15 cellular contexts compared by ENCODE assay signal in the genomic region with DNA sequence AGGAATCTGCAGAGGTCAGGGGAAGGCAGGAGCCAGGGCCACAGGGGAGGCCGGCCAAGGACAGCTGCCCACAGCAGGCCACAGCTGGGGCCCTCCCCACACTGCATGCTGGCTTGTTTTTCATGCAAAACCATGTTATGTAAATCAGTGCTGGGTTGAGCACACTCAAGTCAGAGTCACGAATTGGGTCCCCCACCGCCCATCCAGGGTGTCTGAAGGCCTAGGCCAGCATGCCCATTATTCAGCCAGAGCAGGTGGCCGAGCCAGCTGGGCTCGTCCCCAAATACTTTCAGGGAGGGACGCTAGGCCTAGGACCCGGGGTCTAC. TPM values are rescaled to one million over a fixed set of nuclear protein-coding genes. Genes with fewer than 3 reads are reported as not detected.
A peak's percentile ranks its signal among the peaks of the same experiment; 100 is the strongest.
DNase-seq lines count a peak whose midpoint lies in the region; ATAC-seq and TF ChIP-seq lines count a peak whose summit lies in the region.
"Had no signal": no experiment of that assay in that cellular context is flagged by ENCODE, and none has a peak within 500 bp of the region (broad histone marks: within the 10 kb centered on the region; RNA-seq: fewer than 3 reads in every experiment).

No MANE protein-coding gene starts in this region.

- no peaks in the 10 kb centered on the region for H3K9me3 ChIP-seq in CD4-positive, CD25-positive, alpha-beta regulatory T cell (ENCODE audit: control insufficient read depth in 2 of 2, low read length in 2 of 2)
- no peaks in the 10 kb centered on the region for H3K9me3 ChIP-seq in naive thymus-derived CD4-positive, alpha-beta T cell (ENCODE audit: control insufficient read depth in 2 of 3, low read length in 3 of 3)

- peak overlapping the region in 1 of 3 donors; percentile 63 for H3K27ac Mint-ChIP-seq in CD4-positive, CD25-positive, alpha-beta regulatory T cell
- H3K27ac Mint-ChIP-seq in naive thymus-derived CD4-positive, alpha-beta T cell = peak overlapping the region in 5 of 9 donors; percentile 31 to 91 (median 65)

- no peaks in the 10 kb centered on the region for H3K9me3 Mint-ChIP-seq in CD4-positive, CD25-positive, alpha-beta regulatory T cell
- peaks cover 0 to 2% (median 0%) of the 10 kb centered on the region in 11 donors for H3K9me3 Mint-ChIP-seq in naive thymus-derived CD4-positive, alpha-beta T cell
- H3K9me3 Mint-ChIP-seq: activated naive CD4-positive, alpha-beta T cell treated with anti-CD3 and anti-CD28 coated beads, Interleukin-2, amount 50 U/mL, for 24 hours; CD8-positive, alpha-beta memory T cell had no signal

- intact Hi-C loops in naive thymus-derived CD4-positive, alpha-beta T cell (cut with micrococcal nuclease) = loop anchor here in 1 of 2 donors (5.0 kb wide), 1 partner anchor 510 kb away; no protein-coding TSS in a partner anchor

- no peaks in the 10 kb centered on the region for H3K36me3 Mint-ChIP-seq in CD4-positive, CD25-positive, alpha-beta regulatory T cell
- no peaks in the 10 kb centered on the region for H3K36me3 Mint-ChIP-seq in naive thymus-derived CD4-positive, alpha-beta T cell
- H3K36me3 Mint-ChIP-seq: activated naive CD4-positive, alpha-beta T cell treated with anti-CD3 and anti-CD28 coated beads, Interleukin-2, amount 50 U/mL, for 24 hours; CD8-positive, alpha-beta memory T cell had no signal

- no peaks in the 10 kb centered on the region for H3K36me3 ChIP-seq in CD4-positive, CD25-positive, alpha-beta regulatory T cell (ENCODE audit: control insufficient read depth, insufficient read depth, low read length)
- no peaks in the 10 kb centered on the region for H3K36me3 ChIP-seq in naive thymus-derived CD4-positive, alpha-beta T cell (ENCODE audit: control insufficient read depth in 2 of 3, insufficient read depth in 3 of 3, low read length in 3 of 3)

- H3K27me3 ChIP-seq in CD4-positive, CD25-positive, alpha-beta regulatory T cell (ENCODE audit: control insufficient read depth, insufficient read depth, low read length) = no peaks in the 10 kb centered on the region
- H3K27me3 ChIP-seq in naive thymus-derived CD4-positive, alpha-beta T cell (ENCODE audit: control insufficient read depth in 2 of 2, insufficient read depth in 2 of 2, low read length in 2 of 2) = no peaks in the 10 kb centered on the region

- no peak for TF ChIP-seq CTCF in GM20000 (IDR thresholded peaks at IDR 0.05; ENCODE audit: extremely low read depth, missing control alignments)
- no peak for TF ChIP-seq CTCF in RWPE1 (conservative IDR thresholded peaks at IDR 0.05; ENCODE audit: low read depth)

- H3K4me1 ChIP-seq in CD4-positive, CD25-positive, alpha-beta regulatory T cell (ENCODE audit: control insufficient read depth, insufficient read depth, low read length, poor library complexity, severe bottlenecking) = peaks cover 47% of the 10 kb centered on the region
- H3K4me1 ChIP-seq in naive thymus-derived CD4-positive, alpha-beta T cell (ENCODE audit: control insufficient read depth in 2 of 2, insufficient read depth in 2 of 2, low read length in 2 of 2) = peaks cover 26 to 55% of the 10 kb centered on the region in 2 donors

- no peak overlapping the region for H3K4me3 Mint-ChIP-seq in CD4-positive, CD25-positive, alpha-beta regulatory T cell
- peak overlapping the region in 1 of 10 donors; percentile 7 for H3K4me3 Mint-ChIP-seq in naive thymus-derived CD4-positive, alpha-beta T cell
- H3K4me3 Mint-ChIP-seq: activated naive CD4-positive, alpha-beta T cell treated with anti-CD3 and anti-CD28 coated beads, Interleukin-2, amount 50 U/mL, for 24 hours; CD8-positive, alpha-beta memory T cell had no signal

- CTCF ChIA-PET in RWPE1 (lab: Yijun Ruan, JAX) = no interaction called here
- CTCF ChIA-PET in naive thymus-derived CD4-positive, alpha-beta T cell (lab: Charles Lee) = interaction anchor here (1.0 to 2.3 kb wide), 2 partner anchors 10 to 51 kb away, joined by 3 to 11 read pairs; partner anchors contain the start of gene TOB1

- no peak for ATAC-seq in CD4-positive, CD25-positive, alpha-beta regulatory T cell (ENCODE audit: low read depth in 2 of 2)
- ATAC-seq in naive thymus-derived CD4-positive, alpha-beta T cell = no peak
- ATAC-seq in GM21367 (IDR thresholded peaks at IDR 0.05; ENCODE audit: unreplicated experiment) = no peak

- DNase-seq in CD4-positive, CD25-positive, alpha-beta regulatory T cell = no peak
- peak; percentile 52 for DNase-seq in GM20000 (ENCODE audit: low spot score)
- no peak for DNase-seq in RWPE1 (ENCODE audit: low spot score)
- no peak for DNase-seq in naive thymus-derived CD4-positive, alpha-beta T cell
- no peak for DNase-seq in GM03348 (ENCODE audit: low spot score)
- DNase-seq in SKM-1 (lab: John Stamatoyannopoulos, UW; ENCODE audit: unreplicated experiment) = no peak
- DNase-seq in stimulated activated CD4-positive, alpha-beta T cell treated with anti-CD3 and anti-CD28 coated beads, Interleukin-2, amount 100 ng/mL, for 48 hours = no peak
- DNase-seq: activated CD4-positive, alpha-beta T cell treated with anti-CD3 and anti-CD28 coated beads, Interleukin-2, amount 50 U/mL, for 48 hours; CD8-positive, alpha-beta memory T cell; dermis blood vessel endothelial cell; mesenchymal stem cell; MM.1S; NCI-H524 had no signal

- no peak overlapping the region for H3K4me3 ChIP-seq in CD4-positive, CD25-positive, alpha-beta regulatory T cell (ENCODE audit: low read depth, low read length)
- H3K4me3 ChIP-seq in naive thymus-derived CD4-positive, alpha-beta T cell (ENCODE audit: low read length) = no peak overlapping the region

- H3K27ac ChIP-seq in CD4-positive, CD25-positive, alpha-beta regulatory T cell (ENCODE audit: insufficient read depth, low read length, poor library complexity, severe bottlenecking) = peak overlapping the region; percentile 82
- H3K27ac ChIP-seq in RWPE1 = peak overlapping the region; percentile 78; the same call in 1 of the 2 replicates
- no peak overlapping the region for H3K27ac ChIP-seq in naive thymus-derived CD4-positive, alpha-beta T cell (ENCODE audit: low read depth, low read length)

- H3K27me3 Mint-ChIP-seq in CD4-positive, CD25-positive, alpha-beta regulatory T cell = peaks cover 6% of the 10 kb centered on the region
- peaks cover 0 to 2% (median 0%) of the 10 kb centered on the region in 5 donors for H3K27me3 Mint-ChIP-seq in naive thymus-derived CD4-positive, alpha-beta T cell
- H3K27me3 Mint-ChIP-seq: activated naive CD4-positive, alpha-beta T cell treated with anti-CD3 and anti-CD28 coated beads, Interleukin-2, amount 50 U/mL, for 24 hours had no signal

- peaks cover 5 to 71% (median 29%) of the 10 kb centered on the region in 4 donors for H3K4me1 Mint-ChIP-seq in CD4-positive, CD25-positive, alpha-beta regulatory T cell
- peaks cover 30 to 71% (median 56%) of the 10 kb centered on the region in 7 donors for H3K4me1 Mint-ChIP-seq in naive thymus-derived CD4-positive, alpha-beta T cell

- POLR2A ChIA-PET in RWPE1 (lab: Yijun Ruan, JAX; ENCODE audit: low non-redundant PET) = no interaction called here
- POLR2A ChIA-PET in naive thymus-derived CD4-positive, alpha-beta T cell (lab: Charles Lee) = interaction anchor here (1.2 to 34.4 kb wide), 8 partner anchors 8 to 58 kb away, joined by 5 to 828 read pairs (median 40); partner anchors contain the start of gene TOB1

RNA-seq across cellular contexts. Expression of gene TOB1, which starts 51.2 kb away (rescaled TPM):
- 254 TPM for total RNA-seq in CD4-positive, CD25-positive, alpha-beta regulatory T cell
- polyA plus RNA-seq in CD4-positive, CD25-positive, alpha-beta regulatory T cell = 10 to 100 TPM; 30.7 to 60.7 (median 36.3) TPM
- total RNA-seq in naive thymus-derived CD4-positive, alpha-beta T cell = 100 to 1,000 TPM in 4 of 5 experiments, 10 to 100 TPM in 1; 51.5 to 261 (median 131) TPM
- 10 to 100 TPM; 27.9 to 33.7 TPM for polyA plus RNA-seq in naive thymus-derived CD4-positive, alpha-beta T cell
